ENCODE assay signal across 2 cellular contexts in the genomic region with DNA sequence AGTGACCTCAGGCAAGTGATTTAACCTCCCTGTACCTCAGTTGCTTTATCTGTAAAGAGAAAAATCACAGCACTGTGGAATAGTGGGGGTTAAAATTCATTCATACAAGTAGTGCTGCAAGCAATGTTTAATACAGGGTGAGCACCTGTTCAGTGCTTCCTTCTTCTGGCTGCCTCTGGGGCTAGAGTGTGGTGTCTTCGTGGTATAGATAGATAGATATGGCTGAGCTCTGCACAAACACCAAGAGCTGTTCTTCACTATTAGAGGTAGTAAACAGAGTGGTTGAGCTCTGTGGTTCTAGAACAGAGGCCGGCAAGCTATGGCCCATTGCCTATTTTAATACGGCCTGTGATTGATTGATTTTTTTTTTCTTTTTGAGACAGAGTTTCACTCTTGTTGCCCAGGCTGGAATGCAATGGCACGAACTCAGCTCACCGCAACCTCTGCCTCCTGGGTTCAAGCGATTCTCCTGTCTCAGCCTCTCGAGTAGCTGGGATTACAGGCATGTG.
TF ChIP-seq lines count a peak whose summit lies in the region.

No MANE protein-coding gene starts in this region.

TF ChIP-seq in A549, 52 proteins besides CTCF, POLR2A, EP300 and RAD21:
- TF ChIP-seq FOXS1 (CRISPR knock-in tag; IDR thresholded peaks at IDR 0.05) = no peak
- TF ChIP-seq HOXB5 (CRISPR knock-in tag; IDR thresholded peaks at IDR 0.05) = no peak
- TF ChIP-seq MAFK (IDR thresholded peaks at IDR 0.05; ENCODE audit: partially characterized antibody) = no peak
- no peak for TF ChIP-seq ZNF302 (CRISPR knock-in tag; IDR thresholded peaks at IDR 0.05)
- no peak for TF ChIP-seq PHF8 (IDR thresholded peaks at IDR 0.05; ENCODE audit: borderline replicate concordance, low read depth)
TF ChIP-seq in A549: peak in this region for 0.

TF ChIP-seq in HCT116, 20 proteins besides CTCF, POLR2A, EP300 and RAD21:
- TF ChIP-seq TCF7L2 (IDR thresholded peaks at IDR 0.05; ENCODE audit: borderline replicate concordance, extremely low read depth, insufficient read depth, insufficient read length) = no peak
- no peak for TF ChIP-seq FOSL1 (IDR thresholded peaks at IDR 0.05; ENCODE audit: low read depth)
- no peak for TF ChIP-seq ZFX (IDR thresholded peaks at IDR 0.05)
- no peak for TF ChIP-seq SIN3A (IDR thresholded peaks at IDR 0.05; ENCODE audit: low read depth)
- no peak for TF ChIP-seq SP1 (IDR thresholded peaks at IDR 0.05; ENCODE audit: low read depth)
- no peak for TF ChIP-seq ELF1 (IDR thresholded peaks at IDR 0.05; ENCODE audit: borderline replicate concordance, low read depth)
- no peak for TF ChIP-seq REST (IDR thresholded peaks at IDR 0.05; ENCODE audit: low read depth)
- TF ChIP-seq, protein P1, sequence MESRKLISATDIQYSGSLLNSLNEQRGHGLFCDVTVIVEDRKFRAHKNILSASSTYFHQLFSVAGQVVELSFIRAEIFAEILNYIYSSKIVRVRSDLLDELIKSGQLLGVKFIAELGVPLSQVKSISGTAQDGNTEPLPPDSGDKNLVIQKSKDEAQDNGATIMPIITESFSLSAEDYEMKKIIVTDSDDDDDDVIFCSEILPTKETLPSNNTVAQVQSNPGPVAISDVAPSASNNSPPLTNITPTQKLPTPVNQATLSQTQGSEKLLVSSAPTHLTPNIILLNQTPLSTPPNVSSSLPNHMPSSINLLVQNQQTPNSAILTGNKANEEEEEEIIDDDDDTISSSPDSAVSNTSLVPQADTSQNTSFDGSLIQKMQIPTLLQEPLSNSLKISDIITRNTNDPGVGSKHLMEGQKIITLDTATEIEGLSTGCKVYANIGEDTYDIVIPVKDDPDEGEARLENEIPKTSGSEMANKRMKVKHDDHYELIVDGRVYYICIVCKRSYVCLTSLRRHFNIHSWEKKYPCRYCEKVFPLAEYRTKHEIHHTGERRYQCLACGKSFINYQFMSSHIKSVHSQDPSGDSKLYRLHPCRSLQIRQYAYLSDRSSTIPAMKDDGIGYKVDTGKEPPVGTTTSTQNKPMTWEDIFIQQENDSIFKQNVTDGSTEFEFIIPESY (IDR thresholded peaks at IDR 0.05; ENCODE audit: extremely low read depth, insufficient replicate concordance, low read length) = no peak
- TF ChIP-seq, protein P2, sequence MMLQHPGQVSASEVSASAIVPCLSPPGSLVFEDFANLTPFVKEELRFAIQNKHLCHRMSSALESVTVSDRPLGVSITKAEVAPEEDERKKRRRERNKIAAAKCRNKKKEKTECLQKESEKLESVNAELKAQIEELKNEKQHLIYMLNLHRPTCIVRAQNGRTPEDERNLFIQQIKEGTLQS (IDR thresholded peaks at IDR 0.05) = no peak
- no peak for TF ChIP-seq YY1 (IDR thresholded peaks at IDR 0.05; ENCODE audit: extremely low read depth, insufficient replicate concordance, low read depth, low read length)
- no peak for TF ChIP-seq EZH2 (IDR thresholded peaks at IDR 0.05)
- no peak for TF ChIP-seq CBX3 (IDR thresholded peaks at IDR 0.05; ENCODE audit: low read depth)
- no peak for TF ChIP-seq MAX (IDR thresholded peaks at IDR 0.05)
- no peak for TF ChIP-seq SRF (IDR thresholded peaks at IDR 0.05; ENCODE audit: low read depth)
- no peak for TF ChIP-seq JUND (IDR thresholded peaks at IDR 0.05)
